ENCODE assay signal across 21 cellular contexts in the genomic region with DNA sequence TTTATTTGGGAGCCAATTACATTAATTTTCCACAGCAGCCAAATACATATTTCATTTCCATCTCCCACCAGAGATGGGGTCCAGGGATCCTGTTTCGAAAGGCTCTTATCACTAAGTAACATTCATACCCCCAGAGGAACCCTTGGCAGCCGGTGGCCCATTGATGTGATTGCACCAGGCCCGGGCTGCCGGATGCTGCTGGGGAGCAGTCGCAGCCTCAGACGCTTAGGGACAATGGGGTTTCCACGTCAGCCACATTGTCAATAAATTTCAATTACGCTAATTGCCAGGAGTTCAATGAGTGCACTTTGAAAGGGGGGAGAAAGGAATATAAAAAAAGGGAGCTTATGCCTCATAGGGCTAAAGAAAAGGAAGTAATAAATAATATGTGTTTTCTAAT.
A peak's percentile ranks its signal among the peaks of the same experiment; 100 is the strongest.
DNase-seq lines count a peak whose midpoint lies in the region; ATAC-seq and TF ChIP-seq lines count a peak whose summit lies in the region.
"Had no signal": no experiment of that assay in that cellular context is flagged by ENCODE, and none has a peak within 500 bp of the region (broad histone marks: within the 10 kb centered on the region; RNA-seq: fewer than 3 reads in every experiment).

No MANE protein-coding gene starts in this region.

- no peak overlapping the region for H2AFZ ChIP-seq in mesenchymal stem cell (ENCODE audit: low read depth, low read length)
- H2AFZ ChIP-seq: PC-9 had no signal

- H4K8ac ChIP-seq in mesenchymal stem cell (ENCODE audit: low read length), result no peak overlapping the region

- H3K4me3 ChIP-seq in mesenchymal stem cell (ENCODE audit: insufficient read depth in 1 of 2, low read depth in 1 of 2, low read length in 2 of 2) (no peak overlapping the region), stomach (no peak overlapping the region)
- H3K4me3 ChIP-seq: PC-9, SJSA1 had no signal

- H3K9me3 Mint-ChIP-seq in natural killer cell treated with Interleukin-12 subunit alpha and Interleukin-12 subunit beta and Interleukin-15 and Interleukin-18, amount 100 ng/mL, for 72 hours, result peaks cover 19% of the 10 kb centered on the region

- 79% methylated on average over 8 of the region's 8 CpGs for WGBS in mesenchymal stem cell
- WGBS in stomach, 5 donors, result 75 to 87% (median 85%) methylated on average over 8 of the region's 8 CpGs

- H3K79me1 ChIP-seq in mesenchymal stem cell (replicated peaks; ENCODE audit: low read length, poor library complexity, severe bottlenecking), result no peaks in the 10 kb centered on the region

- no peak overlapping the region for H3K4me3 Mint-ChIP-seq in natural killer cell treated with Interleukin-12 subunit alpha and Interleukin-12 subunit beta and Interleukin-15 and Interleukin-18, amount 100 ng/mL, for 72 hours
- H3K4me3 Mint-ChIP-seq: H9; T-helper 2 cell treated with Interferon-gamma antibody and Interleukin-4, amounts not matched to agents 5 μg/mL and 100 μg/mL, for 36 hours had no signal

- H2BK120ac ChIP-seq in mesenchymal stem cell (ENCODE audit: low read depth, low read length), result no peak overlapping the region

- H3K27ac ChIP-seq in mesenchymal stem cell (ENCODE audit: low read length, poor library complexity, severe bottlenecking) (no peak overlapping the region), stomach (no peak overlapping the region)
- H3K27ac ChIP-seq: PC-9, SJSA1 had no signal

- no peak for ATAC-seq in natural killer cell treated with Interleukin-12 subunit alpha and Interleukin-12 subunit beta and Interleukin-15 and Interleukin-18, amount 100 ng/mL, for 72 hours

- H3K27me3 Mint-ChIP-seq in natural killer cell treated with Interleukin-12 subunit alpha and Interleukin-12 subunit beta and Interleukin-15 and Interleukin-18, amount 100 ng/mL, for 72 hours, result no peaks in the 10 kb centered on the region

- no peak overlapping the region for H2BK15ac ChIP-seq in mesenchymal stem cell (ENCODE audit: low read depth, poor library complexity, severe bottlenecking)

- H3K36me3 Mint-ChIP-seq in natural killer cell treated with Interleukin-12 subunit alpha and Interleukin-12 subunit beta and Interleukin-15 and Interleukin-18, amount 100 ng/mL, for 72 hours, result peaks cover 7% of the 10 kb centered on the region

- no peak overlapping the region for H4K91ac ChIP-seq in mesenchymal stem cell (ENCODE audit: low read length)

- H3K27ac Mint-ChIP-seq in natural killer cell treated with Interleukin-12 subunit alpha and Interleukin-12 subunit beta and Interleukin-15 and Interleukin-18, amount 100 ng/mL, for 72 hours, result no peak overlapping the region
- H3K27ac Mint-ChIP-seq: H9; T-helper 2 cell treated with Interferon-gamma antibody and Interleukin-4, amounts not matched to agents 5 μg/mL and 100 μg/mL, for 36 hours had no signal

- H3K23ac ChIP-seq in mesenchymal stem cell (ENCODE audit: low read length in 2 of 2), result no peak overlapping the region

- no peak overlapping the region for H3K9ac ChIP-seq in mesenchymal stem cell (ENCODE audit: low read length)

- no peak overlapping the region for H3K4ac ChIP-seq in mesenchymal stem cell (ENCODE audit: low read depth in 1 of 2, low read length in 2 of 2)

- no peak overlapping the region for H3K14ac ChIP-seq in mesenchymal stem cell (ENCODE audit: low read length in 2 of 2)

- no peak overlapping the region for H3K18ac ChIP-seq in mesenchymal stem cell (ENCODE audit: low read depth in 1 of 2, low read length in 2 of 2)

- TF ChIP-seq EP300 in stomach (IDR thresholded peaks at IDR 0.05), result no peak

- H3K4me1 Mint-ChIP-seq in natural killer cell treated with Interleukin-12 subunit alpha and Interleukin-12 subunit beta and Interleukin-15 and Interleukin-18, amount 100 ng/mL, for 72 hours (ENCODE audit: low read depth in 2 of 2), result no peaks in the 10 kb centered on the region

- H2BK5ac ChIP-seq in mesenchymal stem cell (ENCODE audit: low read depth, low read length, poor library complexity, severe bottlenecking), result no peak overlapping the region

- no peak overlapping the region for H2BK12ac ChIP-seq in mesenchymal stem cell (ENCODE audit: low read length in 2 of 2)

- H3K4me1 ChIP-seq in mesenchymal stem cell (ENCODE audit: control insufficient read depth, insufficient read depth, low read depth, low read length) (no peaks in the 10 kb centered on the region), stomach (no peaks in the 10 kb centered on the region)
- H3K4me1 ChIP-seq: SJSA1 had no signal

- DNase-seq in NCI-H1105 (lab: John Stamatoyannopoulos, UW) (peak; percentile 28), NCI-H146 (lab: John Stamatoyannopoulos, UW) (peak; percentile 76), NCI-H748 (lab: John Stamatoyannopoulos, UW; ENCODE audit: unreplicated experiment) (peak; percentile 98), mesenchymal stem cell (no peak), stomach (no peak), OCI-M2 (lab: John Stamatoyannopoulos, UW; ENCODE audit: unreplicated experiment) (no peak)
- DNase-seq in natural killer cell treated with Interleukin-12 subunit alpha and Interleukin-12 subunit beta and Interleukin-15 and Interleukin-18, amount 100 ng/mL, for 72 hours (ENCODE audit: low spot score), result no peak
- DNase-seq: ACHN, C1 segment of cervical spinal cord, DMS 273 treated with DMSO at 0.1 percent for 48 hours, GDM1, H9, KG1, MV-4-11, NCI-H1694, NCI-H446 treated with DMSO at 0.1 percent for 48 hours, NCI-H69, PC-9, SW 1271 had no signal

- peak overlapping the region; percentile 37 for H3K4me2 ChIP-seq in mesenchymal stem cell (ENCODE audit: low read length, poor library complexity, severe bottlenecking)
- H3K4me2 ChIP-seq: PC-9 had no signal

- H3K36me3 ChIP-seq in mesenchymal stem cell (ENCODE audit: control insufficient read depth in 1 of 2, insufficient read depth in 2 of 2, low read depth in 1 of 2, low read length in 2 of 2) (no peaks in the 10 kb centered on the region), stomach (no peaks in the 10 kb centered on the region)
- H3K36me3 ChIP-seq: SJSA1 had no signal

- no peak overlapping the region for H2AK5ac ChIP-seq in mesenchymal stem cell (ENCODE audit: low read length, severe bottlenecking)

- intact Hi-C loops in stomach (cut with DNase I; ENCODE audit: low total_unique reads), result no loop called here

- H3K27me3 ChIP-seq in mesenchymal stem cell (ENCODE audit: control insufficient read depth in 1 of 2, insufficient read depth in 1 of 2, low read length in 2 of 2) (no peaks in the 10 kb centered on the region), stomach (no peaks in the 10 kb centered on the region)
- H3K27me3 ChIP-seq: SJSA1 had no signal

- H3K9me3 ChIP-seq in mesenchymal stem cell (ENCODE audit: control insufficient read depth, low read length) (peaks cover 7% of the 10 kb centered on the region), stomach (peaks cover 0 to 3% (median 0%) of the 10 kb centered on the region in 4 donors)
- H3K9me3 ChIP-seq: SJSA1 had no signal

- no peak for TF ChIP-seq POLR2A in stomach (IDR thresholded peaks at IDR 0.05)

- no peak for TF ChIP-seq CTCF in stomach (IDR thresholded peaks at IDR 0.05)

Comparison
In these comparisons a context has a peak if more than half of its experiments do, and no peak if none do; other contexts are left out.
1. DNase-seq: peak in NCI-H1105 (single experiment), NCI-H146 (single experiment) and NCI-H748 (single experiment); none in mesenchymal stem cell (single experiment), stomach (single experiment), natural killer cell treated with Interleukin-12 subunit alpha and Interleukin-12 subunit beta and Interleukin-15 and Interleukin-18, amount 100 ng/mL, for 72 hours (single experiment) and OCI-M2 (single experiment).